Comparison of ENCODE assay signal across 1 cellular context in the genomic region with DNA sequence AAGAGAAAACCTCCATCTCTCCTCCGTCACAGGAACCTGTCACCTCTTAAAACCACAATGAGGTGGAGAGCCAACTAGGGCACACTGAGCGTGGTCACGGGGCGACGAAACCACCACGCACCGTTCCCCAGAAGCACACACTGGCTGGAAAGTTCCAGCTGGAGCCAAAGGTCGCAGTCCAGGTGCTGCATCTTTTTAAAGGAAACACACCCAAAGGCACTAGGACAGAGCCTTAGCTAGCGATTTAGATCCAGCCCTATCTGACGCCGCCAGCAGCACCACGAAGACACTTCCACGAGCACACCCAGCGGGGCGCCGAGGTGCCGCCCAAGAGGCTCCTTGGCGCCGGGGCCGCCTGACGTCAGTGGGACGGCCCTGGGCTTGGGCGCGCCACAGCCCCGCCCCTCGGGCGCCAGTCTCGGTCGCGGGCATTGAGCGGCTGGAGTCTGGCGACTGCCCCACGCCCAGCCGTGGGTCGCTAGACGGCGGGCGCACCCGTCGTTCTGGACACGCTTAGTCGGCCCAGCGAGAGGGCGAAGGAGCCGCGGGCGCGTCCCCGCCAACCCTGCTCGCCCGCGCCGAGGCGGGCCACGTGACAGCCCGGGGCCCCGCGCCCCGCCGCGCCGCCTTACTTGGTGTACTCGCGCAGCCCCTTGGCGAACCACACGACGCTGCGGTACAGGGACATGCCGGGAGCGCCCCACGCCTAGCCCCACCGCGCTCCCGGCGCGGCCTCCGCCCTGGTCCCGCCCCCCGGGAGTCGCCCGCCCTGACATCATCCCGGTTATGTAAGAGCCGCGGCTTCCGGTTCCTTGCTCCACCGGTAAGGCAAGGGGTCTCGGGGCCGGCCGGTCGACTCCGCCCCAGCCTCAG.
TF ChIP-seq lines count a peak whose summit lies in the region.

A gene with protein sequence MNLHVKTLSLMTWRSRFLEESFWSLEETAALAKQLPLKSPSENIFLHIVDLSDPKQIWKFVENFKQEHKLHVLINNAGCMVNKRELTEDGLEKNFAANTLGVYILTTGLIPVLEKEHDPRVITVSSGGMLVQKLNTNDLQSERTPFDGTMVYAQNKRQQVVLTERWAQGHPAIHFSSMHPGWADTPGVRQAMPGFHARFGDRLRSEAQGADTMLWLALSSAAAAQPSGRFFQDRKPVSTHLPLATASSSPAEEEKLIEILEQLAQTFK (minus strand): TSS at position 742 of the 873 bp plus-strand sequence. CDS start 4,504 bp downstream, outside the sequence.

TF ChIP-seq in H1, 55 proteins besides CTCF, POLR2A, EP300 and RAD21:
- TF ChIP-seq SP4 (IDR thresholded peaks at IDR 0.05; ENCODE audit: low read length) = no peak
- peak; percentile 69 for TF ChIP-seq TAF1 (IDR thresholded peaks at IDR 0.05; ENCODE audit: low read depth, low read length)
- TF ChIP-seq EGR1 (IDR thresholded peaks at IDR 0.05; ENCODE audit: borderline replicate concordance, low read depth, low read length) = no peak
- TF ChIP-seq ATF2 (IDR thresholded peaks at IDR 0.05; ENCODE audit: low read length) = peak; percentile 46; the same call in 1 of the 2 replicates
- no peak for TF ChIP-seq CTBP2 (IDR thresholded peaks at IDR 0.05; ENCODE audit: borderline replicate concordance, insufficient read depth, insufficient read length, low read length)
- peak; percentile 55 for TF ChIP-seq CEBPB (IDR thresholded peaks at IDR 0.05; ENCODE audit: low read depth, low read length)
- peak; percentile 80 for TF ChIP-seq CREB1 (IDR thresholded peaks at IDR 0.05)
- TF ChIP-seq JUND (IDR thresholded peaks at IDR 0.05; ENCODE audit: low read length) = 0 out of 2 replicates have a peak, but pooled peaks have one; percentile 11
- peak; percentile 35; the same call in 1 of the 2 replicates for TF ChIP-seq TBP (IDR thresholded peaks at IDR 0.05; ENCODE audit: low read depth, low read length)
- TF ChIP-seq POLR2AphosphoS5 (IDR thresholded peaks at IDR 0.05; ENCODE audit: low read depth, low read length) = peak; percentile 56; the same call in 1 of the 2 replicates
- TF ChIP-seq, protein P1, sequence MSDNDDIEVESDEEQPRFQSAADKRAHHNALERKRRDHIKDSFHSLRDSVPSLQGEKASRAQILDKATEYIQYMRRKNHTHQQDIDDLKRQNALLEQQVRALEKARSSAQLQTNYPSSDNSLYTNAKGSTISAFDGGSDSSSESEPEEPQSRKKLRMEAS (IDR thresholded peaks at IDR 0.05) = peak; percentile 47; the same call in 1 of the 2 replicates
- TF ChIP-seq ZNF274 (IDR thresholded peaks at IDR 0.05; ENCODE audit: borderline replicate concordance, extremely low read depth, low read length) = no peak
- TF ChIP-seq PHF8 (conservative IDR thresholded peaks at IDR 0.05; ENCODE audit: low read depth, low read length) = peak; percentile 88; the same call in 1 of the 2 replicates
- no peak for TF ChIP-seq TEAD4 (IDR thresholded peaks at IDR 0.05; ENCODE audit: low read depth, low read length)
- TF ChIP-seq ATF3 (IDR thresholded peaks at IDR 0.05; ENCODE audit: insufficient read depth, low read depth, low read length) = peak; percentile 19; the same call in 1 of the 2 replicates
- 0 out of 4 replicates have a peak, but pooled peaks of 1 of the 2 experiments have one; percentile 37 for TF ChIP-seq SIN3A (conservative IDR thresholded peaks at IDR 0.05 in 1 of 2, IDR thresholded peaks at IDR 0.05 in 1 of 2; ENCODE audit: low read depth in 1 of 2, low read length in 2 of 2)
- TF ChIP-seq, protein P2, sequence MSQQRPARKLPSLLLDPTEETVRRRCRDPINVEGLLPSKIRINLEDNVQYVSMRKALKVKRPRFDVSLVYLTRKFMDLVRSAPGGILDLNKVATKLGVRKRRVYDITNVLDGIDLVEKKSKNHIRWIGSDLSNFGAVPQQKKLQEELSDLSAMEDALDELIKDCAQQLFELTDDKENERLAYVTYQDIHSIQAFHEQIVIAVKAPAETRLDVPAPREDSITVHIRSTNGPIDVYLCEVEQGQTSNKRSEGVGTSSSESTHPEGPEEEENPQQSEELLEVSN (IDR thresholded peaks at IDR 0.05) = peak; percentile 58; the same call in 1 of the 2 replicates
- peak; percentile 28 for TF ChIP-seq SAP30 (IDR thresholded peaks at IDR 0.05; ENCODE audit: insufficient read depth, insufficient replicate concordance, low read length)
- peak; percentile 71 for TF ChIP-seq USF2 (IDR thresholded peaks at IDR 0.05; ENCODE audit: low read length)
- TF ChIP-seq RBBP5 (IDR thresholded peaks at IDR 0.05; ENCODE audit: borderline replicate concordance, low read depth, low read length) = peak; percentile 100
- 0 out of 2 replicates have a peak, but pooled peaks have one; percentile 26 for TF ChIP-seq SRF (IDR thresholded peaks at IDR 0.05; ENCODE audit: low read depth, low read length)
- no peak for TF ChIP-seq BRCA1 (IDR thresholded peaks at IDR 0.05; ENCODE audit: low read depth, low read length)
- TF ChIP-seq KDM4A (IDR thresholded peaks at IDR 0.05; ENCODE audit: low read depth, low read length, severe bottlenecking) = peak; percentile 99
- peak; percentile 74 for TF ChIP-seq ASH2L (IDR thresholded peaks at IDR 0.05; ENCODE audit: low read length)
TF ChIP-seq in H1: peak in this region for 18.
